8 cellular contexts compared by ENCODE assay signal in the genomic region with DNA sequence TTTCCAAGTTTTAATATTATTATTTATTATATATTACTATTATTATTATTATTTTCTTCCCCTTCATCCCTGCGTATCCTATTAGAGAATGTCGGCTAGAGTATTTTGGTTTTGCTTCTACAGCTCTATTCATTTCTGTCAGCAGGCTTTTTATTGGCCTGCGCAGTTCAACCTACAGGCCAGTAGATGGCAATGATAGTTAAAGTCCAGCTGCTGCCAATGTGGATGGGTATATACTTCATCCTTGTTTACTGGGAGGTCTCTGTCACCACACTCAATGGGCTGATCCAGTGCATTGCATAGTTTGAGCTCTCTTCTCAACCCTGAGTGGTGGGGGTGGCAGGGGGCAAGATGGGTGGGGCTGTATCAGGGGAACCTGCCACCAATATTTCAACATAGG.
DNase-seq lines count a peak whose midpoint lies in the region; ATAC-seq, FAIRE-seq and TF ChIP-seq lines count a peak whose summit lies in the region.

No MANE protein-coding gene starts in this region.

- peak; percentile 60 for FAIRE-seq in A204.1 (lab: Jason Lieb, UNC)

- H4K20me1 ChIP-seq in Loucy (ENCODE audit: insufficient read depth, low read length, poor library complexity, severe bottlenecking) = no peaks in the 10 kb centered on the region

- no peaks in the 10 kb centered on the region for H3K27me3 Mint-ChIP-seq in osteocyte (ENCODE audit: unreplicated experiment)

- H3K9me2 ChIP-seq in Loucy (replicated peaks; ENCODE audit: low read depth, low read length) = no peaks in the 10 kb centered on the region

- H3K79me2 ChIP-seq in Loucy (ENCODE audit: insufficient read depth, low read length) = no peaks in the 10 kb centered on the region

- H3K4me1 ChIP-seq in Loucy (ENCODE audit: insufficient read depth, low read length, poor library complexity, severe bottlenecking) = no peaks in the 10 kb centered on the region
- no peaks in the 10 kb centered on the region for H3K4me1 ChIP-seq in body of pancreas

- TF ChIP-seq CTCF in Loucy (conservative IDR thresholded peaks at IDR 0.05; ENCODE audit: low read length) (peak; percentile 56), body of pancreas (IDR thresholded peaks at IDR 0.05) (peak in 6 of 7 experiments; percentile 20 to 36 (median 23)), osteocyte (IDR thresholded peaks at IDR 0.05) (peak; percentile 60)

- H3K4me1 Mint-ChIP-seq in osteocyte (ENCODE audit: unreplicated experiment) = no peaks in the 10 kb centered on the region

- no peak for DNase-seq in body of pancreas
- no peak for DNase-seq in osteocyte (ENCODE audit: extremely low spot score, unreplicated experiment)
- DNase-seq in activated CD4-positive, alpha-beta T cell treated with anti-CD3 and anti-CD28 coated beads for 48 hours = no peak
- no peak for DNase-seq in EL
- DNase-seq in activated effector memory CD4-positive, alpha-beta T cell treated with Interleukin-2 at 50 U/mL for 16 hours = no peak

- no peak overlapping the region for H3K4me3 ChIP-seq in Loucy (ENCODE audit: low read length, poor library complexity, severe bottlenecking)
- no peak overlapping the region for H3K4me3 ChIP-seq in body of pancreas

- WGBS in body of pancreas, 2 donors = 53 to 94% methylated on average over 3 of the region's 3 CpGs

- intact Hi-C loops in body of pancreas (cut with DNase I) = no loop called here

- peak; percentile 86 for ATAC-seq in GM18867 (IDR thresholded peaks at IDR 0.05; ENCODE audit: unreplicated experiment)
- ATAC-seq in body of pancreas = no peak

- peaks cover 35% of the 10 kb centered on the region for H3K9me3 Mint-ChIP-seq in osteocyte (ENCODE audit: unreplicated experiment)

- no peak overlapping the region for H3K27ac Mint-ChIP-seq in osteocyte (ENCODE audit: unreplicated experiment)

- no peak for TF ChIP-seq POLR2A in body of pancreas (IDR thresholded peaks at IDR 0.05)

- no peaks in the 10 kb centered on the region for H3K27me3 ChIP-seq in Loucy (ENCODE audit: insufficient read depth, low read length, poor library complexity, severe bottlenecking)
- H3K27me3 ChIP-seq in body of pancreas = no peaks in the 10 kb centered on the region

- no peak overlapping the region for H3K4me3 Mint-ChIP-seq in osteocyte (ENCODE audit: unreplicated experiment)

- no peak overlapping the region for H3K27ac ChIP-seq in body of pancreas

- no peak overlapping the region for H2AFZ ChIP-seq in Loucy (ENCODE audit: low read length)

- H3K9ac ChIP-seq in Loucy (ENCODE audit: low read depth, low read length, poor library complexity, severe bottlenecking) = no peak overlapping the region

- no peaks in the 10 kb centered on the region for H3F3A ChIP-seq in Loucy (ENCODE audit: low read depth)

- peaks cover 4% of the 10 kb centered on the region for H3K36me3 Mint-ChIP-seq in osteocyte (ENCODE audit: unreplicated experiment)

- H3K9me3 ChIP-seq in Loucy (ENCODE audit: insufficient read depth, low read depth, low read length) = no peaks in the 10 kb centered on the region
- H3K9me3 ChIP-seq in body of pancreas = peaks cover 0 to 11% (median 0%) of the 10 kb centered on the region in 3 donors

- no peak overlapping the region for H3K4me2 ChIP-seq in Loucy (ENCODE audit: low read depth, low read length, poor library complexity, severe bottlenecking)

- H3K36me3 ChIP-seq in Loucy (ENCODE audit: insufficient read depth, low read length) = no peaks in the 10 kb centered on the region
- no peaks in the 10 kb centered on the region for H3K36me3 ChIP-seq in body of pancreas (replicated peaks in 1 of 2; ENCODE audit: insufficient read depth in 1 of 2, low read depth in 2 of 2)
